Comparison of ENCODE assay signal across 16 cellular contexts in genomic region chr1:202580604-202581003, GRCh38.
DNase-seq lines count a peak whose midpoint lies in the region; ATAC-seq and TF ChIP-seq lines count a peak whose summit lies in the region.
"Had no signal": no experiment of that assay in that cellular context is flagged by ENCODE, and none has a peak within 500 bp of the region (broad histone marks: within the 10 kb centered on the region; RNA-seq: fewer than 3 reads in every experiment).

No MANE protein-coding gene starts in this region.

- H3K9me3 ChIP-seq in AG04450 (ENCODE audit: control insufficient read depth, insufficient read depth, low read length) = no peaks in the 10 kb centered on the region
- no peaks in the 10 kb centered on the region for H3K9me3 ChIP-seq in HEK293 (ENCODE audit: control insufficient read depth, insufficient read depth, low read depth, low read length)
- H3K9me3 ChIP-seq in osteoblast (ENCODE audit: low read depth, low read length) = no peaks in the 10 kb centered on the region
- H3K9me3 ChIP-seq in MG63 = no peaks in the 10 kb centered on the region
- H3K9me3 ChIP-seq: pancreas had no signal

- no peaks in the 10 kb centered on the region for H3K9me3 Mint-ChIP-seq in activated T-helper 17 cell treated with anti-CD3 and anti-CD28 coated beads, Interleukin-2, amount 50 U/mL, for 72 hours
- H3K9me3 Mint-ChIP-seq in activated CD4-positive, alpha-beta T cell treated with anti-CD3 and anti-CD28 coated beads for 36 hours (ENCODE audit: low read depth) = no peaks in the 10 kb centered on the region
- H3K9me3 Mint-ChIP-seq: stimulated activated naive CD8-positive, alpha-beta T cell treated with anti-CD3 and anti-CD28 coated beads, Interleukin-15, amount 100 ng/mL, for 72 hours had no signal

- H3K36me3 ChIP-seq in HEK293 (ENCODE audit: control insufficient read depth in 2 of 2, insufficient read depth in 1 of 2, low read length in 2 of 2) (peaks cover 0 to 7% of the 10 kb centered on the region in 2 experiments; a peak in 1 of 3 replicates), osteoblast (ENCODE audit: insufficient read depth, low read length) (peaks cover 4% of the 10 kb centered on the region), MG63 (peaks cover 12% of the 10 kb centered on the region)

- peaks cover 34% of the 10 kb centered on the region for H3K36me3 Mint-ChIP-seq in activated T-helper 17 cell treated with anti-CD3 and anti-CD28 coated beads, Interleukin-2, amount 50 U/mL, for 72 hours (ENCODE audit: low read depth)
- peaks cover 6% of the 10 kb centered on the region for H3K36me3 Mint-ChIP-seq in activated CD4-positive, alpha-beta T cell treated with anti-CD3 and anti-CD28 coated beads for 36 hours (ENCODE audit: low read depth)

- H3K79me2 ChIP-seq in osteoblast (ENCODE audit: insufficient read depth, low read length) = no peaks in the 10 kb centered on the region

- H3K4me1 Mint-ChIP-seq in activated T-helper 17 cell treated with anti-CD3 and anti-CD28 coated beads, Interleukin-2, amount 50 U/mL, for 72 hours = no peaks in the 10 kb centered on the region
- no peaks in the 10 kb centered on the region for H3K4me1 Mint-ChIP-seq in activated CD4-positive, alpha-beta T cell treated with anti-CD3 and anti-CD28 coated beads for 36 hours
- H3K4me1 Mint-ChIP-seq: stimulated activated naive CD8-positive, alpha-beta T cell treated with anti-CD3 and anti-CD28 coated beads, Interleukin-15, amount 100 ng/mL, for 72 hours had no signal

- H2AFZ ChIP-seq in osteoblast (ENCODE audit: low read length) = no peak overlapping the region
- H2AFZ ChIP-seq: PC-9 had no signal

- H3K27ac ChIP-seq in AG04450 (ENCODE audit: low read depth, low read length) (peak overlapping the region; percentile 77), HEK293 (ENCODE audit: extremely low read depth, low read depth, low read length) (no peak overlapping the region), osteoblast (ENCODE audit: low read depth, low read length) (peak overlapping the region; percentile 83)
- H3K27ac ChIP-seq: pancreas, PC-9 had no signal

- intact Hi-C loops in activated CD4-positive, alpha-beta T cell treated with anti-CD3 and anti-CD28 coated beads for 36 hours (cut with DNase I, micrococcal nuclease) = no loop called here

- H3K4me1 ChIP-seq in HEK293 (ENCODE audit: control insufficient read depth, insufficient read depth, low read length) (peaks cover 8% of the 10 kb centered on the region), osteoblast (ENCODE audit: insufficient read depth, low read length) (peaks cover 62% of the 10 kb centered on the region)

- H3K27me3 ChIP-seq in AG04450 (ENCODE audit: control insufficient read depth, insufficient read depth, low read length) (no peaks in the 10 kb centered on the region), osteoblast (ENCODE audit: insufficient read depth, low read length) (no peaks in the 10 kb centered on the region), MG63 (no peaks in the 10 kb centered on the region)
- H3K27me3 ChIP-seq: pancreas had no signal

- peak overlapping the region; percentile 57 for H3K4me2 ChIP-seq in osteoblast (ENCODE audit: insufficient read depth, low read length)
- H3K4me2 ChIP-seq: PC-9 had no signal

- DNase-seq in AG04450 (ENCODE audit: low read depth, low spot score) = no peak
- no peak for DNase-seq in osteoblast (ENCODE audit: insufficient read length, low spot score, missing footprints)
- DNase-seq in C1 segment of cervical spinal cord (lab: John Stamatoyannopoulos, UW) = no peak
- DNase-seq in MG63 = no peak
- no peak for DNase-seq in activated CD4-positive, alpha-beta T cell treated with anti-CD3 and anti-CD28 coated beads for 36 hours
- DNase-seq: cortex of kidney; head of caudate nucleus; islet precursor cell; NCI-H510A; pancreas; PC-9; stimulated activated CD4-positive, alpha-beta T cell treated with anti-CD3 and anti-CD28 coated beads, Interleukin-15, amount 100 ng/mL, for 24 hours; stimulated activated naive CD8-positive, alpha-beta T cell treated with anti-CD3 and anti-CD28 coated beads, Interleukin-15, amount 100 ng/mL, for 72 hours had no signal

- H4K20me1 ChIP-seq in osteoblast (ENCODE audit: insufficient read depth, low read length) = no peaks in the 10 kb centered on the region

- TF ChIP-seq CTCF in AG04450 (IDR thresholded peaks at IDR 0.05; ENCODE audit: low read depth, low read length) (no peak), HEK293 (tag by site-specific recombination; IDR thresholded peaks at IDR 0.05) (no peak), osteoblast (IDR thresholded peaks at IDR 0.05; ENCODE audit: extremely low read depth, low read depth, low read length) (no peak)

- H3K27me3 Mint-ChIP-seq in activated T-helper 17 cell treated with anti-CD3 and anti-CD28 coated beads, Interleukin-2, amount 50 U/mL, for 72 hours = no peaks in the 10 kb centered on the region
- no peaks in the 10 kb centered on the region for H3K27me3 Mint-ChIP-seq in activated CD4-positive, alpha-beta T cell treated with anti-CD3 and anti-CD28 coated beads for 36 hours
- H3K27me3 Mint-ChIP-seq: stimulated activated naive CD8-positive, alpha-beta T cell treated with anti-CD3 and anti-CD28 coated beads, Interleukin-15, amount 100 ng/mL, for 72 hours had no signal

- H3K4me3 ChIP-seq in AG04450 (ENCODE audit: low read depth, low read length) (no peak overlapping the region), HEK293 (ENCODE audit: low read depth, low read length) (no peak overlapping the region), osteoblast (ENCODE audit: insufficient read depth, low read length) (peak overlapping the region; percentile 1), MG63 (no peak overlapping the region)
- H3K4me3 ChIP-seq: pancreas, PC-9 had no signal

- POLR2A ChIA-PET in AG04450 (lab: Yijun Ruan, JAX) (interaction anchor here (1.4 kb wide), 1 partner anchor 9 kb away, joined by 4 read pairs; no protein-coding TSS in a partner anchor), HEK293 (lab: Yijun Ruan, JAX) (no interaction called here)
- POLR2A ChIA-PET in activated CD4-positive, alpha-beta T cell treated with anti-CD3 and anti-CD28 coated beads for 36 hours (lab: Charles Lee) = no interaction called here

- CTCF ChIA-PET in AG04450 (lab: Charles Lee) = interaction anchor here (1.8 to 3.5 kb wide), 2 partner anchors 8 to 20 kb away, joined by 5 to 11 read pairs; no protein-coding TSS in a partner anchor
- CTCF ChIA-PET in HEK293 (lab: Yijun Ruan, JAX) = interaction anchor here (2.3 kb wide), 1 partner anchor 9 kb away, joined by 11 read pairs; no protein-coding TSS in a partner anchor
- CTCF ChIA-PET in activated CD4-positive, alpha-beta T cell treated with anti-CD3 and anti-CD28 coated beads for 36 hours (lab: Charles Lee) = no interaction called here

- ATAC-seq in activated T-helper 17 cell treated with anti-CD3 and anti-CD28 coated beads, Interleukin-2, amount 50 U/mL, for 72 hours (replicated peaks) = no peak
- no peak for ATAC-seq in activated CD4-positive, alpha-beta T cell treated with anti-CD3 and anti-CD28 coated beads for 36 hours
- ATAC-seq in GM18907 (IDR thresholded peaks at IDR 0.05; ENCODE audit: unreplicated experiment) = no peak
- ATAC-seq: stimulated activated naive CD8-positive, alpha-beta T cell treated with anti-CD3 and anti-CD28 coated beads, Interleukin-15, amount 100 ng/mL, for 72 hours had no signal

- H3K4me3 Mint-ChIP-seq in activated T-helper 17 cell treated with anti-CD3 and anti-CD28 coated beads, Interleukin-2, amount 50 U/mL, for 72 hours = no peak overlapping the region
- H3K4me3 Mint-ChIP-seq in activated CD4-positive, alpha-beta T cell treated with anti-CD3 and anti-CD28 coated beads for 36 hours = no peak overlapping the region
- H3K4me3 Mint-ChIP-seq: stimulated activated naive CD8-positive, alpha-beta T cell treated with anti-CD3 and anti-CD28 coated beads, Interleukin-15, amount 100 ng/mL, for 72 hours had no signal

- peak overlapping the region; percentile 9 for H3K27ac Mint-ChIP-seq in activated T-helper 17 cell treated with anti-CD3 and anti-CD28 coated beads, Interleukin-2, amount 50 U/mL, for 72 hours
- no peak overlapping the region for H3K27ac Mint-ChIP-seq in activated CD4-positive, alpha-beta T cell treated with anti-CD3 and anti-CD28 coated beads for 36 hours

TF ChIP-seq in HEK293, 187 proteins besides CTCF, POLR2A, EP300 and RAD21:
- TF ChIP-seq, protein P1, sequence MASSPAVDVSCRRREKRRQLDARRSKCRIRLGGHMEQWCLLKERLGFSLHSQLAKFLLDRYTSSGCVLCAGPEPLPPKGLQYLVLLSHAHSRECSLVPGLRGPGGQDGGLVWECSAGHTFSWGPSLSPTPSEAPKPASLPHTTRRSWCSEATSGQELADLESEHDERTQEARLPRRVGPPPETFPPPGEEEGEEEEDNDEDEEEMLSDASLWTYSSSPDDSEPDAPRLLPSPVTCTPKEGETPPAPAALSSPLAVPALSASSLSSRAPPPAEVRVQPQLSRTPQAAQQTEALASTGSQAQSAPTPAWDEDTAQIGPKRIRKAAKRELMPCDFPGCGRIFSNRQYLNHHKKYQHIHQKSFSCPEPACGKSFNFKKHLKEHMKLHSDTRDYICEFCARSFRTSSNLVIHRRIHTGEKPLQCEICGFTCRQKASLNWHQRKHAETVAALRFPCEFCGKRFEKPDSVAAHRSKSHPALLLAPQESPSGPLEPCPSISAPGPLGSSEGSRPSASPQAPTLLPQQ (tag by site-specific recombination; IDR thresholded peaks at IDR 0.05) = peak; percentile 90
- TF ChIP-seq ZBTB7A (tag by site-specific recombination; IDR thresholded peaks at IDR 0.05; ENCODE audit: low read depth) = no peak
- no peak for TF ChIP-seq ZBTB21 (tag by site-specific recombination; IDR thresholded peaks at IDR 0.05)
- peak; percentile 79 for TF ChIP-seq ZFP69B (tag by site-specific recombination; IDR thresholded peaks at IDR 0.05)
